14 cellular contexts compared by ENCODE assay signal in the genomic region with DNA sequence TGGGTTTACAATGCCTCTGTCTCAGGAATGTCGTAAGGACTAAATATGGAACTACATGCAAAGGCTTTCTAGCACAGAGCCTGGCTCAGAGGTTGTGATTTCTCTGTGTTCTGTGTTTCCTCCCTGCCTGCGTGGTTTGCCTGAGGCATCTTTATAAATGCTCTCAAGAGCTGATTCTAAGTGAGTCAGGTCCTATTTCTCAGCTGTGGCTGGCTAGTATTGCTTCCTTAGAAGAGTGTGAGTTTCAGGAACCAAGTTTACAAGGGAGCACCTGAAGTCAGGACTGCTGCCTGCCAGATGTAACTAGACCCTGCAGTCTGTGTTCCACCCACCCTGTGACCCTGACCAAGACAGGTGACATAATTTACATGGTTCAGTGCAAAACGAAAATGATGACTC. TPM values are rescaled to one million over a fixed set of nuclear protein-coding genes. Genes with fewer than 3 reads are reported as not detected.
DNase-seq lines count a peak whose midpoint lies in the region; FAIRE-seq and TF ChIP-seq lines count a peak whose summit lies in the region.
"Had no signal": no experiment of that assay in that cellular context is flagged by ENCODE, and none has a peak within 500 bp of the region (broad histone marks: within the 10 kb centered on the region; RNA-seq: fewer than 3 reads in every experiment).

No MANE protein-coding gene starts in this region.

- peaks cover 2% of the 10 kb centered on the region for H3K27me3 Mint-ChIP-seq in progenitor cell of endocrine pancreas

- no peak for TF ChIP-seq POLR2A in GM12891 (IDR thresholded peaks at IDR 0.05; ENCODE audit: low read depth, low read length)
- no peak for TF ChIP-seq POLR2A in erythroblast (IDR thresholded peaks at IDR 0.05; ENCODE audit: low read length)
- TF ChIP-seq POLR2A in Peyer's patch (IDR thresholded peaks at IDR 0.05) = no peak

- no peak for TF ChIP-seq CTCF in fibroblast of pulmonary artery (IDR thresholded peaks at IDR 0.05; ENCODE audit: low read length, missing control alignments)
- no peak for TF ChIP-seq CTCF in Peyer's patch (IDR thresholded peaks at IDR 0.05)
- TF ChIP-seq CTCF in progenitor cell of endocrine pancreas (IDR thresholded peaks at IDR 0.05; ENCODE audit: unreplicated experiment) = no peak

- FAIRE-seq in GM12891 (lab: Jason Lieb, UNC) = no peak

- DNase-seq in stimulated activated CD4-positive, alpha-beta T cell treated with anti-CD3 and anti-CD28 coated beads, Interleukin-1b, Interleukin-23, amount 100 ng/mL, for 48 hours = peak; percentile 10
- no peak for DNase-seq in stimulated activated CD4-positive, alpha-beta T cell treated with anti-CD3 and anti-CD28 coated beads, Interleukin-12 subunit alpha, Interleukin-12 subunit beta, amount 100 ng/mL, for 4 hours
- DNase-seq in NOMO-1 treated with dmso at 0.1 percent for 144 hours (lab: John Stamatoyannopoulos, UW; ENCODE audit: unreplicated experiment) = peak; percentile 35
- peak; percentile 29 for DNase-seq in fibroblast of pulmonary artery (ENCODE audit: low read depth)
- DNase-seq in GM12891 (ENCODE audit: insufficient read length, low spot score) = no peak
- DNase-seq in erythroblast (lab: John Stamatoyannopoulos, UW) = no peak
- DNase-seq in Peyer's patch = no peak
- DNase-seq in progenitor cell of endocrine pancreas (ENCODE audit: low spot score, unreplicated experiment) = no peak
- DNase-seq: effector memory CD4-positive, alpha-beta T cell; mesendoderm; stimulated activated CD4-positive, alpha-beta T cell treated with anti-CD3 and anti-CD28 coated beads, Interleukin-4, amount 100 ng/mL, for 4 hours; T-helper 17 cell had no signal

- H3K36me3 ChIP-seq in Peyer's patch = no peaks in the 10 kb centered on the region
- H3K36me3 ChIP-seq: thoracic aorta had no signal

- no peak overlapping the region for H3K27ac ChIP-seq in Peyer's patch
- H3K27ac ChIP-seq: thoracic aorta had no signal

- H3K27me3 ChIP-seq in Peyer's patch = no peaks in the 10 kb centered on the region

- H3K4me1 ChIP-seq in Peyer's patch = no peaks in the 10 kb centered on the region

- no peak overlapping the region for H3K27ac Mint-ChIP-seq in progenitor cell of endocrine pancreas
- H3K27ac Mint-ChIP-seq: T-helper 17 cell had no signal

- H3K4me1 Mint-ChIP-seq in progenitor cell of endocrine pancreas (ENCODE audit: low read depth) = no peaks in the 10 kb centered on the region

- H3K9me3 Mint-ChIP-seq in progenitor cell of endocrine pancreas (ENCODE audit: low read depth) = no peaks in the 10 kb centered on the region

- H3K4me3 Mint-ChIP-seq in progenitor cell of endocrine pancreas (ENCODE audit: low read depth) = no peak overlapping the region
- H3K4me3 Mint-ChIP-seq: T-helper 17 cell had no signal

- H3K9me3 ChIP-seq in Peyer's patch = no peaks in the 10 kb centered on the region
- H3K9me3 ChIP-seq: thoracic aorta had no signal

- no peak overlapping the region for H3K4me3 ChIP-seq in fibroblast of pulmonary artery (replicated peaks; ENCODE audit: low read depth, low read length)
- H3K4me3 ChIP-seq in Peyer's patch = no peak overlapping the region
- H3K4me3 ChIP-seq: thoracic aorta had no signal

- H3K36me3 Mint-ChIP-seq in progenitor cell of endocrine pancreas (ENCODE audit: insufficient read depth) = no peaks in the 10 kb centered on the region

TF ChIP-seq in GM12891, 5 proteins besides CTCF, POLR2A, EP300 and RAD21:
- no peak for TF ChIP-seq POLR2AphosphoS5 (IDR thresholded peaks at IDR 0.05; ENCODE audit: low read depth, low read length)
- TF ChIP-seq TAF1 (IDR thresholded peaks at IDR 0.05; ENCODE audit: low read depth, low read length) = no peak
- TF ChIP-seq SPI1 (IDR thresholded peaks at IDR 0.05; ENCODE audit: low read depth, low read length) = no peak
- no peak for TF ChIP-seq POU2F2 (IDR thresholded peaks at IDR 0.05; ENCODE audit: low read depth, low read length)
- no peak for TF ChIP-seq PAX5 (IDR thresholded peaks at IDR 0.05; ENCODE audit: insufficient read depth, low read length, severe bottlenecking)

RNA-seq across cellular contexts. Expression of gene CCL1, which starts 8.0 kb away (rescaled TPM):
- polyA plus RNA-seq in GM12891 (2012; ENCODE audit: low read depth, missing spikeins) = not detected
- total RNA-seq in Peyer's patch = not detected
- not detected in 2 replicates for total RNA-seq in progenitor cell of endocrine pancreas
- total RNA-seq: LHCN-M2, T-helper 17 cell, thoracic aorta had no signal

RNA-seq across cellular contexts. Expression of gene CCL13, which starts 14.7 kb away (rescaled TPM):
- polyA plus RNA-seq in GM12891 (2012; ENCODE audit: low read depth, missing spikeins) = not detected
- total RNA-seq in Peyer's patch (10 to 100 TPM in 1 of 4 donors, 1 to 10 TPM in 2, not detected in 1; 1.9 to 79.2 (median 2.9) TPM), progenitor cell of endocrine pancreas (not detected in 2 replicates)
- total RNA-seq: LHCN-M2, T-helper 17 cell had no signal

RNA-seq across cellular contexts. Expression of gene CCL8, which starts 51.8 kb away (rescaled TPM):
- not detected for polyA plus RNA-seq in GM12891 (2012; ENCODE audit: low read depth, missing spikeins)
- total RNA-seq in Peyer's patch (10 to 100 TPM in 1 of 4 donors, not detected in 3; 20.6 TPM), progenitor cell of endocrine pancreas (not detected in 2 replicates)
- total RNA-seq: LHCN-M2, T-helper 17 cell had no signal

Comparison
In these comparisons a context has a peak if more than half of its experiments do, and no peak if none do; other contexts are left out.
1. DNase-seq: peak in stimulated activated CD4-positive, alpha-beta T cell treated with anti-CD3 and anti-CD28 coated beads, Interleukin-1b, Interleukin-23, amount 100 ng/mL, for 48 hours (single experiment), NOMO-1 treated with dmso at 0.1 percent for 144 hours (single experiment) and fibroblast of pulmonary artery (single experiment); none in stimulated activated CD4-positive, alpha-beta T cell treated with anti-CD3 and anti-CD28 coated beads, Interleukin-12 subunit alpha, Interleukin-12 subunit beta, amount 100 ng/mL, for 4 hours (single experiment), GM12891 (single experiment), erythroblast (0 of 2), Peyer's patch (0 of 3) and progenitor cell of endocrine pancreas (single experiment).